In the genomic region with DNA sequence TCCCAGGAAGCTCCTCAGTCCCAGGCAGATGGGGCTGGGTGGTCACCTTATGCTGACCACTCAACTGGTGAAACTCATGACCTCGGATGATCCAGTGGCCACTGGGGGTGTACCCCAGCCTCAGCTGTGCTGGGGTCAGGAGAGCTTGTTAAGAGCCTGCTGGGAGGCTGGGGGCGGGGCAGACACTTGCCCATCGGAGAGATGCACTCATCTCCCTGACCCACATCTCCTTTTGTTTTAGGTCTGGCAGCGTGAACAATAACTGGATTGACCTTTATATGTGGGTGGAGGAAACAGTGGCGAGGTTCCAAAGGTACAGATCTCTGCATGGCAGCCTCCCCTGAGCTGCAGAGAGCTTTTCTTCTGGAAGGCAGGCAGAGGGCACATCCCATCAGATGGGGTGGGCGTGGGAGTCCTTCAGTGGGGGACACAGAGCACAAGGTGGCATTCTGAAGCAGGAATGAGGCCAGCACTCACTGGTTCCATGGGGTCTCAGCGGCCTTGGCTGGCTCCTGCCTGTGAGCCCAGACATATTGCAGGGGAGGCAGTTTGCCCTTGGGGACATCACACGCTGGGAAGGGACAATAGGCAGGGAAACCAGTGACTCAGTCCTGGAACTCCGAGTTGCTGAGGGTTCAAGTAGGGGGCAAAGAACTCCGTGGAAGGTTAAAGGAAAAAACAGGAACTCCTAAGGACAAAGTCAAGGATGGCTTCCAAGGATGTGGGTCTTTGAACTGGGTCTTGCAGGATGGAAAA, we compare ENCODE assay signal across 28 cellular contexts. TPM values are rescaled to one million over a fixed set of nuclear protein-coding genes. Genes with fewer than 3 reads are reported as not detected.
A peak's percentile ranks its signal among the peaks of the same experiment; 100 is the strongest.
DNase-seq lines count a peak whose midpoint lies in the region; ATAC-seq, FAIRE-seq and TF ChIP-seq lines count a peak whose summit lies in the region.
"Had no signal": no experiment of that assay in that cellular context is flagged by ENCODE, and none has a peak within 500 bp of the region (broad histone marks: within the 10 kb centered on the region; RNA-seq: fewer than 3 reads in every experiment).

No MANE protein-coding gene starts in this region.

- H4K8ac ChIP-seq in mesendoderm (ENCODE audit: low read depth, low read length) = no peak overlapping the region

- peak overlapping the region; percentile 16 for H2AK5ac ChIP-seq in mesendoderm (ENCODE audit: low read length)

- H3K56ac ChIP-seq in mesendoderm (ENCODE audit: low read length) = no peak overlapping the region

- TF ChIP-seq CTCF in liver (IDR thresholded peaks at IDR 0.05; ENCODE audit: low read depth, low read length, missing input control) (no peak), HepG2 (CRISPR knock-in tag; IDR thresholded peaks at IDR 0.05) (no peak), RWPE2 (IDR thresholded peaks at IDR 0.05; ENCODE audit: poor library complexity, severe bottlenecking) (no peak), upper lobe of right lung (IDR thresholded peaks at IDR 0.05) (no peak)

- H3K36me3 ChIP-seq in liver (ENCODE audit: control insufficient read depth in 4 of 4, insufficient read depth in 3 of 4, low read depth in 1 of 4, low read length in 3 of 4) = no peaks in the 10 kb centered on the region
- H3K36me3 ChIP-seq in HepG2 (replicated peaks in 1 of 2; ENCODE audit: control insufficient read depth in 1 of 2, insufficient read depth in 2 of 2, low read length in 2 of 2) = no peaks in the 10 kb centered on the region
- no peaks in the 10 kb centered on the region for H3K36me3 ChIP-seq in RWPE2 (ENCODE audit: low read depth)
- H3K36me3 ChIP-seq in mesendoderm (ENCODE audit: control insufficient read depth, insufficient read depth, low read length) = no peaks in the 10 kb centered on the region
- no peaks in the 10 kb centered on the region for H3K36me3 ChIP-seq in upper lobe of right lung
- H3K36me3 ChIP-seq: esophagus squamous epithelium, SJSA1, WERI-Rb-1 had no signal

- DNase-seq in HepG2 (ENCODE audit: low spot score) = no peak
- peak; percentile 27 for DNase-seq in RWPE2 (ENCODE audit: low spot score)
- peak; percentile 48 for DNase-seq in mesendoderm
- DNase-seq in upper lobe of right lung = peak; percentile 41
- DNase-seq: AML-193; central memory CD4-positive, alpha-beta T cell; effector CD4-positive, alpha-beta T cell; esophagus squamous epithelium; NCI-H1436; NCI-H2171; NCI-H526 treated with DMSO at 0.1 percent for 48 hours; OCI-M1; stimulated activated CD4-positive, alpha-beta T cell treated with anti-CD3 and anti-CD28 coated beads, Interleukin-2, amount 100 ng/mL, for 48 hours; stimulated activated naive CD8-positive, alpha-beta T cell treated with anti-CD3 and anti-CD28 coated beads, Interleukin-15, amount 100 ng/mL, for 72 hours; WERI-Rb-1 had no signal

- H3K4me1 ChIP-seq in liver (ENCODE audit: control insufficient read depth in 4 of 4, insufficient read depth in 4 of 4, low read length in 3 of 4) (no peaks in the 10 kb centered on the region), HepG2 (ENCODE audit: insufficient read depth, low read length) (no peaks in the 10 kb centered on the region), RWPE2 (ENCODE audit: insufficient read depth, poor library complexity, severe bottlenecking) (no peaks in the 10 kb centered on the region), mesendoderm (ENCODE audit: control insufficient read depth, low read depth, low read length) (peaks cover 7% of the 10 kb centered on the region), upper lobe of right lung (no peaks in the 10 kb centered on the region)

- in situ Hi-C loops in HepG2 (cut with HindIII; ENCODE audit: extremely low pct_ligation_motif_present, low pct_unique_long_range_greater_than_20kb) = no loop called here

- TF ChIP-seq EP300 in HepG2 (IDR thresholded peaks at IDR 0.05; ENCODE audit: low read depth in 2 of 2, low read length in 2 of 2) (no peak), HepG2 (CRISPR knock-in tag; IDR thresholded peaks at IDR 0.05; ENCODE audit: borderline replicate concordance) (no peak)

- H3K9me3 ChIP-seq in liver (ENCODE audit: control insufficient read depth in 4 of 4, low read length in 3 of 4) (no peaks in the 10 kb centered on the region), HepG2 (ENCODE audit: low read length) (no peaks in the 10 kb centered on the region), RWPE2 (ENCODE audit: severe bottlenecking) (no peaks in the 10 kb centered on the region), upper lobe of right lung (no peaks in the 10 kb centered on the region)
- H3K9me3 ChIP-seq: esophagus squamous epithelium, SJSA1 had no signal

- H3K4me2 ChIP-seq in HepG2 (ENCODE audit: low read depth, low read length) (no peak overlapping the region), mesendoderm (ENCODE audit: low read length) (no peak overlapping the region)

- WGBS in liver = 46% methylated on average over 10 of the region's 10 CpGs
- WGBS in HepG2 (ENCODE audit: low lambda C conversion rate) = 9% methylated on average over 9 of the region's 10 CpGs
- WGBS in mesendoderm (ENCODE audit: extremely low coverage, insufficient coverage, low lambda C conversion rate) = no CpG with 5 or more reads among the region's 10 CpGs

- H3K79me1 ChIP-seq in mesendoderm (ENCODE audit: low read length) = no peaks in the 10 kb centered on the region

- no peak for TF ChIP-seq RAD21 in liver (IDR thresholded peaks at IDR 0.05)
- no peak for TF ChIP-seq RAD21 in HepG2 (CRISPR knock-in tag; IDR thresholded peaks at IDR 0.05)

- ATAC-seq in HepG2 (no peak), RWPE2 (ENCODE audit: low read depth) (no peak), upper lobe of right lung (no peak), GM18870 (IDR thresholded peaks at IDR 0.05; ENCODE audit: unreplicated experiment) (no peak), HG03520 (IDR thresholded peaks at IDR 0.05; ENCODE audit: unreplicated experiment) (no peak), HG03342 (IDR thresholded peaks at IDR 0.05; ENCODE audit: unreplicated experiment) (no peak)
- ATAC-seq: stimulated activated naive CD8-positive, alpha-beta T cell treated with anti-CD3 and anti-CD28 coated beads, Interleukin-15, amount 100 ng/mL, for 72 hours had no signal

- no peak overlapping the region for H3K9ac ChIP-seq in liver (ENCODE audit: low read depth in 1 of 2, low read length in 2 of 2)
- H3K9ac ChIP-seq in HepG2 (ENCODE audit: insufficient read depth, low read depth, low read length) = no peak overlapping the region
- H3K9ac ChIP-seq in mesendoderm (ENCODE audit: low read length) = no peak overlapping the region

- H3K4me3 ChIP-seq in liver (ENCODE audit: low read depth in 1 of 3, low read length in 3 of 3) = no peak overlapping the region
- H3K4me3 ChIP-seq in HepG2 (replicated peaks in 1 of 3; ENCODE audit: insufficient read depth in 1 of 3, low read depth in 2 of 3, low read length in 3 of 3) = no peak overlapping the region
- H3K4me3 ChIP-seq in RWPE2 (ENCODE audit: severe bottlenecking) = no peak overlapping the region
- H3K4me3 ChIP-seq in mesendoderm (ENCODE audit: low read length) = no peak overlapping the region
- no peak overlapping the region for H3K4me3 ChIP-seq in upper lobe of right lung
- H3K4me3 ChIP-seq: esophagus squamous epithelium, SJSA1 had no signal

- no peak overlapping the region for H2AFZ ChIP-seq in HepG2 (ENCODE audit: low read length)

- no peak overlapping the region for H3K23ac ChIP-seq in mesendoderm (ENCODE audit: low read length)

- intact Hi-C loops in HepG2 (cut with micrococcal nuclease; ENCODE audit: unreplicated experiment) (no loop called here), upper lobe of right lung (cut with DNase I) (no loop called here)

- TF ChIP-seq POLR2A in HepG2 (IDR thresholded peaks at IDR 0.05; ENCODE audit: insufficient read depth in 1 of 2, low read depth in 2 of 2, low read length in 2 of 2) = no peak

- BruUV-seq in HepG2 (replicated peaks; lab: Mats Ljungman, UMichigan) = no TSS peak

- H4K20me1 ChIP-seq in HepG2 (ENCODE audit: insufficient read depth, low read length) = no peaks in the 10 kb centered on the region

- no peak overlapping the region for H3K18ac ChIP-seq in mesendoderm (ENCODE audit: low read length)

- POLR2A ChIA-PET in HepG2 (lab: Yijun Ruan, JAX) = no interaction called here

- no peak overlapping the region for H2BK5ac ChIP-seq in mesendoderm (ENCODE audit: low read length)

- H3K27ac ChIP-seq in liver (ENCODE audit: low read depth in 1 of 2, low read length in 2 of 2) = no peak overlapping the region
- H3K27ac ChIP-seq in HepG2 (ENCODE audit: extremely low read length, insufficient read depth, low read length) = no peak overlapping the region
- H3K27ac ChIP-seq in RWPE2 (ENCODE audit: poor library complexity, severe bottlenecking) = no peak overlapping the region
- no peak overlapping the region for H3K27ac ChIP-seq in mesendoderm (ENCODE audit: low read depth, low read length)
- H3K27ac ChIP-seq in upper lobe of right lung = no peak overlapping the region
- H3K27ac ChIP-seq: SJSA1, WERI-Rb-1 had no signal

- CTCF ChIA-PET in HepG2 (lab: Yijun Ruan, JAX; ENCODE audit: low intra/inter-chr PET ratio, low total read pairs) = no interaction called here

- H2BK15ac ChIP-seq in mesendoderm (replicated peaks; ENCODE audit: low read depth) = no peak overlapping the region

- H2BK120ac ChIP-seq in mesendoderm (ENCODE audit: low read depth, low read length) = no peak overlapping the region

- no peak for FAIRE-seq in HepG2 (lab: Jason Lieb, UNC)

- H3K4ac ChIP-seq in mesendoderm (ENCODE audit: low read depth, low read length) = no peak overlapping the region

- H3K79me2 ChIP-seq in HepG2 (ENCODE audit: insufficient read depth, low read length) (no peaks in the 10 kb centered on the region), mesendoderm (ENCODE audit: control insufficient read depth, insufficient read depth, low read length) (no peaks in the 10 kb centered on the region)

- H4K5ac ChIP-seq in mesendoderm (ENCODE audit: low read length) = no peak overlapping the region

- H3K27me3 ChIP-seq in liver (ENCODE audit: control insufficient read depth in 4 of 4, insufficient read depth in 4 of 4, low read length in 3 of 4) = no peaks in the 10 kb centered on the region
- H3K27me3 ChIP-seq in HepG2 (ENCODE audit: control insufficient read depth in 1 of 2, insufficient read depth in 2 of 2, low read length in 2 of 2) = peaks cover 3 to 30% of the 10 kb centered on the region in 2 experiments
- no peaks in the 10 kb centered on the region for H3K27me3 ChIP-seq in RWPE2 (ENCODE audit: insufficient read depth, poor library complexity, severe bottlenecking)
- H3K27me3 ChIP-seq in mesendoderm (ENCODE audit: insufficient read depth, low read length, poor library complexity) = no peaks in the 10 kb centered on the region
- no peaks in the 10 kb centered on the region for H3K27me3 ChIP-seq in upper lobe of right lung
- H3K27me3 ChIP-seq: esophagus squamous epithelium, SJSA1 had no signal

RNA-seq across cellular contexts. Expression of a gene that starts 5.2 kb away (rescaled TPM):
- not detected for total RNA-seq in liver
- polyA plus RNA-seq in liver = under 1 TPM in 1 of 2 donors, not detected in 1; 0.06 TPM
- not detected in 2 replicates for total RNA-seq in HepG2 (2016; rRNA removed; fragmentation: Illumina TruSeq; extraction: Trizol)
- total RNA-seq in HepG2 (2016; cell fraction: cytosol; rRNA removed; fragmentation: Illumina TruSeq; extraction: Trizol; ENCODE audit: low read depth) = not detected in 2 replicates
- not detected in 2 replicates for total RNA-seq in HepG2 (2016; cell fraction: insoluble cytoplasmic fraction; rRNA removed; fragmentation: Illumina TruSeq; extraction: Trizol)
- not detected in 2 replicates for total RNA-seq in HepG2 (2016; cell fraction: membrane; rRNA removed; fragmentation: Illumina TruSeq; extraction: Trizol)
- not detected in 2 replicates for total RNA-seq in HepG2 (2016; cell fraction: nucleus; rRNA removed; fragmentation: Illumina TruSeq; extraction: Trizol)
- not detected in 2 replicates for polyA plus RNA-seq in HepG2 (2011; rRNA removed)
- polyA plus RNA-seq in HepG2 (2011; cell fraction: cytosol; rRNA removed) = not detected in 2 replicates
- polyA plus RNA-seq in HepG2 (2011; cell fraction: nucleus; rRNA removed) = not detected in 2 replicates
- not detected in 2 replicates for polyA plus RNA-seq in HepG2 (2012)
- not detected in 2 replicates for polyA plus RNA-seq in HepG2 (2016; cell fraction: cytosol; fragmentation: Illumina TruSeq; extraction: Trizol; ENCODE audit: low read depth)
- not detected in 2 replicates for polyA plus RNA-seq in HepG2 (2016; cell fraction: insoluble cytoplasmic fraction; fragmentation: Illumina TruSeq; extraction: Trizol; ENCODE audit: low read depth)
- polyA plus RNA-seq in HepG2 (2016; cell fraction: membrane; fragmentation: Illumina TruSeq; extraction: Trizol; ENCODE audit: low read depth) = not detected in 2 replicates
- not detected in 2 replicates for polyA plus RNA-seq in HepG2 (2016; cell fraction: nucleus; fragmentation: Illumina TruSeq; extraction: Trizol; ENCODE audit: insufficient read depth, low read depth)
- polyA minus RNA-seq in HepG2 (2011; rRNA and poly(A)+ RNA removed; ENCODE audit: low replicate concordance) = not detected in 2 replicates
- not detected in 2 replicates for polyA minus RNA-seq in HepG2 (2011; cell fraction: cytosol; rRNA and poly(A)+ RNA removed)
- polyA minus RNA-seq in HepG2 (2011; cell fraction: nucleus; rRNA and poly(A)+ RNA removed) = not detected in 2 replicates
- not detected for polyA plus RNA-seq in mesendoderm (2013, experiment 1 of 2)
- polyA plus RNA-seq in mesendoderm (2013, experiment 2 of 2) = not detected
- not detected for total RNA-seq in upper lobe of right lung
- total RNA-seq: activated CD8-positive, alpha-beta memory T cell treated with anti-CD3 and anti-CD28 coated beads for 36 hours; Daoy; esophagus squamous epithelium; glomerular endothelial cell; HT-29; lower leg skin; osteocyte; SJSA1; T-helper 2 cell treated with Interferon-gamma antibody and Interleukin-4, amounts not matched to agents 100 ng/mL and 5 ng/mL, for 36 hours; urinary bladder had no signal
